In the genomic region with DNA sequence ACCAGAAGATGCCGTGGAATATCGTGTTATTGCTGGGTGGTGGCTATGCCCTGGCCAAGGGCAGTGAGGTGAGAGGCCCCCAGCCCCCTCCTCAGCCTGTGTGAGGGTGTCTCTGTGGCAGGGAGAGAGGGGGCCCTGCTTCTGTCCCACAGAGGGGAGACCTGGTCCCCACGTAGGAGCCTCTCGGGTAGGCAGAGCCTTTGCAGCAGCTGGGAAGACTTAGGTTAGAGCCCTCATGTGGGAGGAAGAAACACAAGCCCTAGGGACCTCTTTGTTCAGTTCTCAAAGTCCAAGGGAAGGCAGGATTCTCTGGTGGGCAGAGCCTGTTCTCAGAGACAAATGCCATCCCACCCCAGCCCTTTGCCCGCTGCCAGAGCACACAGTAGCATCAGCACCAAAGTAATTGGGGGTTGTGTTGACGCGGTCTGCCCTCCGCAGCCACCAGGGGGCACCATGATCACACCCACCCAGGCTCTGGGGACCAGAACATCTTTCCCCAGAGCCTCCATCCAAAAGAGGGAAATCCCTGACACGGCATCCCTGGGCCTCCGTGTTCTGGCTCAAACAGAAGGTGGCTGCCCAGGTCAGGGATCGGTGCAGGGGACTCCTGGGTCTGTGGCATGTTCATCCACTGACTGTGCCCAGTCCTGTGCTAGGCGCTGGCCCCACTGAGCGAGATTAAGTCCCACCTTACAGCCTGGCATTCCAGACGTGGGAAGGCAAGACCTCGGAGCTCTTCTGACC, we compare ENCODE assay signal across 1 cellular context.
TF ChIP-seq lines count a peak whose summit lies in the region.

No MANE protein-coding gene starts in this region.

TF ChIP-seq in WTC11, 78 proteins besides CTCF, POLR2A, EP300 and RAD21 (continued from another document):
- TF ChIP-seq, protein P1, sequence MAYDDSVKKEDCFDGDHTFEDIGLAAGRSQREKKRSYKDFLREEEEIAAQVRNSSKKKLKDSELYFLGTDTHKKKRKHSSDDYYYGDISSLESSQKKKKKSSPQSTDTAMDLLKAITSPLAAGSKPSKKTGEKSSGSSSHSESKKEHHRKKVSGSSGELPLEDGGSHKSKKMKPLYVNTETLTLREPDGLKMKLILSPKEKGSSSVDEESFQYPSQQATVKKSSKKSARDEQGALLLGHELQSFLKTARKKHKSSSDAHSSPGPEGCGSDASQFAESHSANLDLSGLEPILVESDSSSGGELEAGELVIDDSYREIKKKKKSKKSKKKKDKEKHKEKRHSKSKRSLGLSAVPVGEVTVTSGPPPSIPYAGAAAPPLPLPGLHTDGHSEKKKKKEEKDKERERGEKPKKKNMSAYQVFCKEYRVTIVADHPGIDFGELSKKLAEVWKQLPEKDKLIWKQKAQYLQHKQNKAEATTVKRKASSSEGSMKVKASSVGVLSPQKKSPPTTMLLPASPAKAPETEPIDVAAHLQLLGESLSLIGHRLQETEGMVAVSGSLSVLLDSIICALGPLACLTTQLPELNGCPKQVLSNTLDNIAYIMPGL (CRISPR knock-in tag; IDR thresholded peaks at IDR 0.05), result no peak
- TF ChIP-seq NFYB (CRISPR knock-in tag; conservative IDR thresholded peaks at IDR 0.05; ENCODE audit: low read depth) (no peak), CREM (CRISPR knock-in tag; IDR thresholded peaks at IDR 0.05) (no peak)
